In genomic region chr2:241273552-241273988, GRCh38 we compare ENCODE assay signal across 10 cellular contexts.
DNase-seq lines count a peak whose midpoint lies in the region; ATAC-seq and TF ChIP-seq lines count a peak whose summit lies in the region.
"Had no signal": no experiment of that assay in that cellular context is flagged by ENCODE, and none has a peak within 500 bp of the region (broad histone marks: within the 10 kb centered on the region; RNA-seq: fewer than 3 reads in every experiment).

No MANE protein-coding gene starts in this region.

- intact Hi-C loops in head of caudate nucleus (cut with DNase I): no loop called here

- peaks cover 24% of the 10 kb centered on the region for H3K36me3 ChIP-seq in RWPE2 (ENCODE audit: low read depth)

- ATAC-seq in RWPE2 (ENCODE audit: low read depth): no peak

- peaks cover 8% of the 10 kb centered on the region for H3K4me1 ChIP-seq in RWPE2 (ENCODE audit: insufficient read depth, poor library complexity, severe bottlenecking)

- no peak overlapping the region for H3K4me3 ChIP-seq in RWPE2 (ENCODE audit: severe bottlenecking)
- H3K4me3 ChIP-seq in skeletal muscle cell (ENCODE audit: low read depth, low read length): peak overlapping the region; percentile 77

- no peak for TF ChIP-seq CTCF in RWPE2 (IDR thresholded peaks at IDR 0.05; ENCODE audit: poor library complexity, severe bottlenecking)

- DNase-seq in DMS 273 (lab: John Stamatoyannopoulos, UW; ENCODE audit: unreplicated experiment) (peak; percentile 35), DMS 273 treated with DMSO at 0.1 percent for 48 hours (lab: John Stamatoyannopoulos, UW) (no peak), RWPE2 (ENCODE audit: low spot score) (no peak), epithelial cell of prostate (ENCODE audit: low read depth, low spot score) (no peak), skeletal muscle cell (ENCODE audit: low read depth) (no peak), head of caudate nucleus (no peak), KG1 (lab: John Stamatoyannopoulos, UW) (no peak), EL (no peak)
- DNase-seq: effector CD4-positive, alpha-beta T cell had no signal

- no peaks in the 10 kb centered on the region for H3K9me3 ChIP-seq in RWPE2 (ENCODE audit: severe bottlenecking)

- no peaks in the 10 kb centered on the region for H3K27me3 ChIP-seq in RWPE2 (ENCODE audit: insufficient read depth, poor library complexity, severe bottlenecking)

- H3K27ac ChIP-seq in RWPE2 (ENCODE audit: poor library complexity, severe bottlenecking) (peak overlapping the region; percentile 77), epithelial cell of prostate (peak overlapping the region; percentile 66)
- H3K27ac ChIP-seq: parathyroid adenoma had no signal
